ENCODE assay signal across 2 cellular contexts in the genomic region with DNA sequence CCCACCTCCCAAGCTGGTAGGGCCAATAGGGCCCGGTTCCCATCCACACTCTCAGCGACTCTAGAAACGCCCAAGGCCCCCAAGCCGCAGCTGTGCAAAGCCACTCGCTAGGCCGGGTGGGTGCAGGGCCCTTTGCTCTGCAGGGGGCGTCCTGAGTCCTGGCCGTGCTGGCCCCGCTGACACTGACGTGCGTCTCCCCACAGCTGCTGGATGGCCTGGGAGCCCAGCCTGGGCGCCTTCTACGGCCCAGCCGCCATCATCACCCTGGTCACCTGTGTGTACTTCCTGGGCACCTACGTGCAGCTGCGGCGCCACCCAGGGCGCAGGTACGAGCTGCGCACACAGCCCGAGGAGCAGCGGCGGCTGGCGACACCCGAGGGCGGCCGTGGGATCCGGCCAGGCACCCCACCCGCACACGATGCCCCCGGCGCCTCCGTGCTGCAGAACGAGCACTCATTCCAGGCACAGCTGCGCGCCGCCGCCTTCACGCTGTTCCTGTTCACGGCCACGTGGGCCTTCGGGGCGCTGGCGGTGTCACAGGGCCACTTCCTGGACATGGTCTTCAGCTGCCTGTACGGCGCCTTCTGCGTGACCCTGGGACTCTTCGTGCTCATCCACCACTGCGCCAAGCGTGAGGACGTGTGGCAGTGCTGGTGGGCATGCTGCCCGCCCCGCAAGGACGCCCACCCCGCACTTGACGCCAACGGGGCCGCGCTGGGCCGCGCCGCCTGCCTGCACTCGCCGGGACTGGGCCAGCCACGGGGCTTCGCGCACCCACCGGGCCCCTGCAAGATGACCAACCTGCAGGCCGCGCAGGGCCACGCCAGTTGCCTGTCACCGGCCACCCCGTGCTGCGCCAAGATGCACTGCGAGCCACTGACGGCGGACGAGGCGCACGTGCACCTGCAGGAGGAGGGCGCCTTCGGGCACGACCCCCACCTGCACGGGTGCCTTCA.
A peak's percentile ranks its signal among the peaks of the same experiment; 100 is the strongest.
TF ChIP-seq lines count a peak whose summit lies in the region.

No MANE protein-coding gene starts in this region.

TF ChIP-seq in HEK293, 187 proteins besides CTCF, POLR2A, EP300 and RAD21:
- TF ChIP-seq ZNF433 (tag by site-specific recombination; IDR thresholded peaks at IDR 0.05; ENCODE audit: low read depth) (no peak), KLF1 (tag by site-specific recombination; IDR thresholded peaks at IDR 0.05) (peak; percentile 25; the same call in 1 of the 2 replicates)

TF ChIP-seq in HepG2, 621 proteins besides CTCF, POLR2A, EP300 and RAD21:
- TF ChIP-seq ZNF598 (CRISPR knock-in tag; IDR thresholded peaks at IDR 0.05; ENCODE audit: borderline replicate concordance) (no peak), DNMT1 (CRISPR knock-in tag; IDR thresholded peaks at IDR 0.05) (0 out of 2 replicates have a peak, but pooled peaks have one; percentile 37)
